In the genomic region with DNA sequence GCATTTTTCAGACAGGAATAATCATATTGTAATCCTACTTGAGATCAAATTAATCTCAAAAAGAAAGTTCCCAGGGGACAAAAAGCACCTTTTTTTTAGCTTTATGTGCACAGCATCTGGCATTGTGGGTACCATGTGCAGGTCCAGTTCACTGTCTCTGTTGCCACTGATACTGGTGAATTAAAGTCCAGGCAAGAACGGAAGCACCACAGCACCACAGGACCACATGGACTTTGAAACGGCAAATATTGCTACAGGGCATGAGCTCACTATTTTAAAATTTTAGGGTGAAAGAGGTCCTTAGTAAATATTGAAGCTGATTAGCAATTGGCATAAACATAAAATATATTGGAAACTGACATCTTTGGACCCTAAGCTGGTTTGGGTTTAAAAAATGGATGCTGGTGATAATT, we compare ENCODE assay signal across 16 cellular contexts.
DNase-seq lines count a peak whose midpoint lies in the region; ATAC-seq and TF ChIP-seq lines count a peak whose summit lies in the region.
"Had no signal": no experiment of that assay in that cellular context is flagged by ENCODE, and none has a peak within 500 bp of the region (broad histone marks: within the 10 kb centered on the region; RNA-seq: fewer than 3 reads in every experiment).

No MANE protein-coding gene starts in this region.

- H3K9ac ChIP-seq in liver (ENCODE audit: low read depth in 1 of 2, low read length in 2 of 2), result no peak overlapping the region
- H3K9ac ChIP-seq: BLaER1 treated with 17β-estradiol and CSF1 and Interleukin-3, amounts not matched to agents 10 nM and 100 nM had no signal

- no peaks in the 10 kb centered on the region for H3K9me3 Mint-ChIP-seq in WTC11
- no peaks in the 10 kb centered on the region for H3K9me3 Mint-ChIP-seq in CD4-positive, alpha-beta T cell
- H3K9me3 Mint-ChIP-seq: CD4-positive, alpha-beta memory T cell had no signal

- DNase-seq in NCI-H146 (lab: John Stamatoyannopoulos, UW), result peak; percentile 38
- no peak for DNase-seq in NCI-H146 treated with DMSO at 0.1 percent for 48 hours (lab: John Stamatoyannopoulos, UW; ENCODE audit: unreplicated experiment)
- no peak for DNase-seq in WTC11 (ENCODE audit: low spot score)
- no peak for DNase-seq in HuH-7.5 (ENCODE audit: low spot score)
- no peak for DNase-seq in CD4-positive, alpha-beta T cell
- no peak for DNase-seq in stimulated activated naive CD4-positive, alpha-beta T cell (lab: John Stamatoyannopoulos, UW)
- DNase-seq: 8988T; ACHN; CD4-positive, alpha-beta memory T cell; DND-41; GDM1; HCEC 1CT; IMR-90 had no signal

- 38% methylated on average over 2 of the region's 2 CpGs for WGBS in liver

- ATAC-seq in WTC11 (no peak), GM21423 (IDR thresholded peaks at IDR 0.05; ENCODE audit: unreplicated experiment) (no peak)
- no peak for ATAC-seq in CD4-positive, alpha-beta T cell (ENCODE audit: poor library complexity)

- no peaks in the 10 kb centered on the region for H3K27me3 Mint-ChIP-seq in WTC11 (ENCODE audit: low read depth)
- peaks cover 25% of the 10 kb centered on the region for H3K27me3 Mint-ChIP-seq in CD4-positive, alpha-beta T cell

- TF ChIP-seq CTCF in WTC11 (IDR thresholded peaks at IDR 0.05) (no peak), liver (IDR thresholded peaks at IDR 0.05; ENCODE audit: low read depth, low read length, missing input control) (no peak)
- TF ChIP-seq CTCF in CD4-positive, alpha-beta T cell (IDR thresholded peaks at IDR 0.05), result no peak

- peak; percentile 50 to 63 for TF ChIP-seq RAD21 in liver (IDR thresholded peaks at IDR 0.05)

- H3K4me1 ChIP-seq in liver (ENCODE audit: control insufficient read depth in 4 of 4, insufficient read depth in 4 of 4, low read length in 3 of 4), result peaks cover 4 to 25% (median 16%) of the 10 kb centered on the region in 4 donors

- peak overlapping the region; percentile 80 to 93 for H3K27ac ChIP-seq in liver (ENCODE audit: low read depth in 1 of 2, low read length in 2 of 2)
- no peak overlapping the region for H3K27ac ChIP-seq in CD4-positive, alpha-beta T cell (ENCODE audit: low read depth, low read length)
- H3K27ac ChIP-seq: BLaER1 treated with 17β-estradiol and CSF1 and Interleukin-3, amounts not matched to agents 10 nM and 100 nM had no signal

- peaks cover 16% of the 10 kb centered on the region for H3K4me1 Mint-ChIP-seq in WTC11
- no peaks in the 10 kb centered on the region for H3K4me1 Mint-ChIP-seq in CD4-positive, alpha-beta T cell (ENCODE audit: low read depth)

- no peak overlapping the region for H3K4me3 ChIP-seq in liver (ENCODE audit: low read depth in 1 of 3, low read length in 3 of 3)
- H3K4me3 ChIP-seq: BLaER1 treated with 17β-estradiol and CSF1 and Interleukin-3, amounts not matched to agents 10 nM and 100 nM had no signal

- no peaks in the 10 kb centered on the region for H3K36me3 ChIP-seq in liver (ENCODE audit: control insufficient read depth in 4 of 4, insufficient read depth in 3 of 4, low read depth in 1 of 4, low read length in 3 of 4)
- H3K36me3 ChIP-seq: BLaER1 treated with 17β-estradiol and CSF1 and Interleukin-3, amounts not matched to agents 10 nM and 100 nM had no signal

- no peaks in the 10 kb centered on the region for H3K27me3 ChIP-seq in liver (ENCODE audit: control insufficient read depth in 4 of 4, insufficient read depth in 4 of 4, low read length in 3 of 4)
- H3K27me3 ChIP-seq in CD4-positive, alpha-beta T cell (ENCODE audit: control insufficient read depth, insufficient read depth, low read length), result no peaks in the 10 kb centered on the region
- H3K27me3 ChIP-seq: BLaER1 treated with 17β-estradiol and CSF1 and Interleukin-3, amounts not matched to agents 10 nM and 100 nM had no signal

- no peak overlapping the region for H3K4me3 Mint-ChIP-seq in WTC11
- H3K4me3 Mint-ChIP-seq in CD4-positive, alpha-beta T cell, result no peak overlapping the region
- H3K4me3 Mint-ChIP-seq: CD4-positive, alpha-beta memory T cell had no signal

- H3K36me3 Mint-ChIP-seq in WTC11, result no peaks in the 10 kb centered on the region
- no peaks in the 10 kb centered on the region for H3K36me3 Mint-ChIP-seq in CD4-positive, alpha-beta T cell (ENCODE audit: low read depth)
- H3K36me3 Mint-ChIP-seq: CD4-positive, alpha-beta memory T cell had no signal

- POLR2A ChIA-PET in WTC11 (lab: Charles Lee), result interaction anchor here (0.6 kb wide), 1 partner anchor 303 kb away, joined by 3 read pairs; no protein-coding TSS in a partner anchor
- POLR2A ChIA-PET in CD4-positive, alpha-beta T cell (lab: Charles Lee), result no interaction called here

- H3K9me3 ChIP-seq in liver (ENCODE audit: control insufficient read depth in 4 of 4, low read length in 3 of 4), result no peaks in the 10 kb centered on the region
- no peaks in the 10 kb centered on the region for H3K9me3 ChIP-seq in CD4-positive, alpha-beta T cell (ENCODE audit: control insufficient read depth, low read length)
- H3K9me3 ChIP-seq: BLaER1 treated with 17β-estradiol and CSF1 and Interleukin-3, amounts not matched to agents 10 nM and 100 nM had no signal

- CTCF ChIA-PET in WTC11 (lab: Charles Lee), result no interaction called here
- CTCF ChIA-PET in CD4-positive, alpha-beta T cell (lab: Charles Lee), result no interaction called here

- intact Hi-C loops in CD4-positive, alpha-beta T cell (cut with DNase I, micrococcal nuclease), result loop anchor here in 1 of 2 experiments (10.0 kb wide), 2 partner anchors 441 to 1451 kb away; no protein-coding TSS in a partner anchor

- H3K27ac Mint-ChIP-seq in WTC11, result no peak overlapping the region
- no peak overlapping the region for H3K27ac Mint-ChIP-seq in CD4-positive, alpha-beta T cell
- H3K27ac Mint-ChIP-seq: CD4-positive, alpha-beta memory T cell had no signal

TF ChIP-seq in WTC11, 78 proteins besides CTCF, POLR2A, EP300 and RAD21:
- TF ChIP-seq GABPB1 (CRISPR knock-in tag; IDR thresholded peaks at IDR 0.05) (peak; percentile 72), TEAD4 (CRISPR knock-in tag; IDR thresholded peaks at IDR 0.05) (no peak)

TF ChIP-seq in liver, 16 proteins besides CTCF, POLR2A, EP300 and RAD21 (continues in another document):
- TF ChIP-seq GABPA (IDR thresholded peaks at IDR 0.05 in 1 of 2, conservative IDR thresholded peaks at IDR 0.05 in 1 of 2) (peak in 1 of 2 donors; percentile 73), JUND (IDR thresholded peaks at IDR 0.05) (peak; percentile 97 to 98), FOXA1 (IDR thresholded peaks at IDR 0.05) (peak; percentile 91), YY1 (IDR thresholded peaks at IDR 0.05) (peak; percentile 74), ZBTB33 (IDR thresholded peaks at IDR 0.05) (peak; percentile 87), HNF4G (IDR thresholded peaks at IDR 0.05) (peak; percentile 94), NR2F2 (IDR thresholded peaks at IDR 0.05) (no peak), SP1 (IDR thresholded peaks at IDR 0.05) (peak; percentile 87), HNF4A (conservative IDR thresholded peaks at IDR 0.05) (peak; percentile 99), EGR1 (IDR thresholded peaks at IDR 0.05; ENCODE audit: low read depth in 2 of 2) (peak in 1 of 2 donors; percentile 36), MAX (IDR thresholded peaks at IDR 0.05) (peak; percentile 93), REST (IDR thresholded peaks at IDR 0.05) (peak; percentile 60), RXRA (IDR thresholded peaks at IDR 0.05) (peak; percentile 75 to 91), FOXA2 (IDR thresholded peaks at IDR 0.05) (peak; percentile 90), TAF1 (conservative IDR thresholded peaks at IDR 0.05) (no peak)
